Comparison of ENCODE assay signal across 1 cellular context in genomic region chr15:57496946-57497944, GRCh38.
TF ChIP-seq lines count a peak whose summit lies in the region.

No MANE protein-coding gene starts in this region.

TF ChIP-seq in HepG2, 621 proteins besides CTCF, POLR2A, EP300 and RAD21 (continued from another document and continues in another):
- TF ChIP-seq ZGPAT (CRISPR knock-in tag; IDR thresholded peaks at IDR 0.05) (peak; percentile 92), TFDP1 (CRISPR knock-in tag; IDR thresholded peaks at IDR 0.05; ENCODE audit: borderline replicate concordance) (peak; percentile 57; the same call in 1 of the 2 replicates), ARNTL (CRISPR knock-in tag; IDR thresholded peaks at IDR 0.05) (peak; percentile 91), BCLAF1 (IDR thresholded peaks at IDR 0.05) (no peak), HOXA3 (CRISPR knock-in tag; IDR thresholded peaks at IDR 0.05) (peak; percentile 79), IRF1 (CRISPR knock-in tag; IDR thresholded peaks at IDR 0.05; ENCODE audit: low read depth) (no peak), CERS6 (CRISPR knock-in tag; IDR thresholded peaks at IDR 0.05) (no peak), LCORL (IDR thresholded peaks at IDR 0.05) (no peak), LCORL (CRISPR knock-in tag; IDR thresholded peaks at IDR 0.05) (peak; percentile 89), BRD4 (CRISPR knock-in tag; IDR thresholded peaks at IDR 0.05) (peak; percentile 90), EHMT2 (IDR thresholded peaks at IDR 0.05; ENCODE audit: borderline replicate concordance, low read depth, low read length) (no peak; the same call in 1 of the 2 replicates), ZNF362 (CRISPR knock-in tag; IDR thresholded peaks at IDR 0.05; ENCODE audit: borderline replicate concordance) (peak; percentile 66; the same call in 1 of the 2 replicates), ZNF558 (CRISPR knock-in tag; IDR thresholded peaks at IDR 0.05; ENCODE audit: borderline replicate concordance) (no peak; the same call in 1 of the 2 replicates), ZSCAN21 (CRISPR knock-in tag; IDR thresholded peaks at IDR 0.05; ENCODE audit: borderline replicate concordance) (no peak), ZNF207 (IDR thresholded peaks at IDR 0.05; ENCODE audit: borderline replicate concordance) (no peak), MNT (IDR thresholded peaks at IDR 0.05) (0 out of 2 replicates have a peak, but pooled peaks have one; percentile 32), AHR (CRISPR knock-in tag; IDR thresholded peaks at IDR 0.05) (peak; percentile 29; the same call in 1 of the 2 replicates), MEIS1 (CRISPR knock-in tag; IDR thresholded peaks at IDR 0.05; ENCODE audit: borderline replicate concordance) (peak; percentile 96; the same call in 1 of the 2 replicates), ARNT (IDR thresholded peaks at IDR 0.05) (no peak), ZBTB1 (CRISPR knock-in tag; IDR thresholded peaks at IDR 0.05; ENCODE audit: borderline replicate concordance) (no peak), ZNF33B (CRISPR knock-in tag; IDR thresholded peaks at IDR 0.05) (peak; percentile 69; the same call in 1 of the 2 replicates), ZNF687 (CRISPR knock-in tag; IDR thresholded peaks at IDR 0.05) (peak; percentile 97), GMEB2 (CRISPR knock-in tag; IDR thresholded peaks at IDR 0.05; ENCODE audit: low read depth) (no peak), GZF1 (CRISPR knock-in tag; IDR thresholded peaks at IDR 0.05) (0 out of 2 replicates have a peak, but pooled peaks have one; percentile 59), PRDM4 (CRISPR knock-in tag; IDR thresholded peaks at IDR 0.05; ENCODE audit: borderline replicate concordance) (no peak), ZNF720 (CRISPR knock-in tag; IDR thresholded peaks at IDR 0.05) (no peak), RFXAP (CRISPR knock-in tag; IDR thresholded peaks at IDR 0.05; ENCODE audit: borderline replicate concordance) (peak; percentile 69; the same call in 1 of the 2 replicates), ZNF570 (CRISPR knock-in tag; IDR thresholded peaks at IDR 0.05; ENCODE audit: borderline replicate concordance) (no peak), ZNF547 (CRISPR knock-in tag; IDR thresholded peaks at IDR 0.05) (no peak), ZFP41 (CRISPR knock-in tag; IDR thresholded peaks at IDR 0.05; ENCODE audit: borderline replicate concordance) (no peak), HDAC2 (CRISPR knock-in tag; IDR thresholded peaks at IDR 0.05) (peak; percentile 97), DPF2 (CRISPR knock-in tag; IDR thresholded peaks at IDR 0.05; ENCODE audit: borderline replicate concordance, low read depth) (peak; percentile 98), YEATS4 (CRISPR knock-in tag; IDR thresholded peaks at IDR 0.05; ENCODE audit: borderline replicate concordance) (peak; percentile 70; the same call in 1 of the 2 replicates), TRIM24 (CRISPR knock-in tag; IDR thresholded peaks at IDR 0.05) (0 out of 2 replicates have a peak, but pooled peaks have one; percentile 19), ZNF329 (CRISPR knock-in tag; IDR thresholded peaks at IDR 0.05; ENCODE audit: low read depth) (peak; percentile 78; the same call in 1 of the 2 replicates), GLI4 (CRISPR knock-in tag; IDR thresholded peaks at IDR 0.05; ENCODE audit: borderline replicate concordance) (no peak), ZNF567 (CRISPR knock-in tag; IDR thresholded peaks at IDR 0.05; ENCODE audit: borderline replicate concordance) (no peak), RXRB (CRISPR knock-in tag; IDR thresholded peaks at IDR 0.05; ENCODE audit: borderline replicate concordance) (peak; percentile 90), GABPA (IDR thresholded peaks at IDR 0.05; ENCODE audit: low read depth, low read length) (no peak), GABPA (CRISPR knock-in tag; IDR thresholded peaks at IDR 0.05; ENCODE audit: low read depth) (peak; percentile 65)
